ENCODE assay signal across 1 cellular context in the genomic region with DNA sequence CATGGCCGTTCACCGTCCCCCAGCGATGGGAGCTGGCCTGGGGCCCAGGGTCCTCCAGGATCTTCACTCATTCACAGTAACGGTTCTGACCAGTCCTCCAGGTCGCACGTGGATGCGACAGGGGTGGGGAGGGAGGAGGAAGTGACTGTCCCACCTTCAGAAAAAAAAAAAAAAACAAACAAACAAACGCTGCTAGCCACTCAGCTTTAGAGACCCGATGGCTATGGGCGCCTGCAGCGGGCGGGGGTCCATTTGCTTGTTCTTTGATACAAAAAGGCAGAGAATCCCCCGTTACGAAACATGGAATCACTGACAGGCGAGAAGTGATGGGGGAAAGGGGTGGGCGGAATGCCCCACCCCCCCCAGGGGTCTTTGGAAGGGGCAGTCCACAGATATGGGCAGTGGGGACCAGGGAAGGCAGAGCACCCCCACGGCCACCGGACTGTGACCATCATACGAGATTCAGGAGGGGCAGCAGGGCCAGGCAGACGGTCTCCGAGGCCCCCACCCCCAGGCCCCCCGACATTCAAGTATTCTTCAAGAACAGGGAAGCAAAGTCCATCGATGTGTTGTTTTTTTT.
TF ChIP-seq lines count a peak whose summit lies in the region.

No MANE protein-coding gene starts in this region.

TF ChIP-seq in HCT116, 20 proteins besides CTCF, POLR2A, EP300 and RAD21 (continued from another document):
- TF ChIP-seq, protein P1, sequence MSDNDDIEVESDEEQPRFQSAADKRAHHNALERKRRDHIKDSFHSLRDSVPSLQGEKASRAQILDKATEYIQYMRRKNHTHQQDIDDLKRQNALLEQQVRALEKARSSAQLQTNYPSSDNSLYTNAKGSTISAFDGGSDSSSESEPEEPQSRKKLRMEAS (IDR thresholded peaks at IDR 0.05) = no peak
- TF ChIP-seq SIN3A (IDR thresholded peaks at IDR 0.05; ENCODE audit: low read depth) (no peak; the same call in 1 of the 2 replicates), SRF (IDR thresholded peaks at IDR 0.05; ENCODE audit: low read depth) (no peak), CBX3 (IDR thresholded peaks at IDR 0.05; ENCODE audit: low read depth) (no peak), ZFX (IDR thresholded peaks at IDR 0.05) (no peak), CEBPB (IDR thresholded peaks at IDR 0.05; ENCODE audit: low read depth) (no peak), EGR1 (IDR thresholded peaks at IDR 0.05; ENCODE audit: low read depth) (no peak), EZH2phosphoT487 (IDR thresholded peaks at IDR 0.05; ENCODE audit: borderline replicate concordance) (no peak), ZNF274 (IDR thresholded peaks at IDR 0.05; ENCODE audit: low read depth, low read length) (no peak), EZH2 (IDR thresholded peaks at IDR 0.05) (no peak), SP1 (IDR thresholded peaks at IDR 0.05; ENCODE audit: low read depth) (no peak; the same call in 1 of the 2 replicates), ELF1 (IDR thresholded peaks at IDR 0.05; ENCODE audit: borderline replicate concordance, low read depth) (no peak), TCF7L2 (IDR thresholded peaks at IDR 0.05; ENCODE audit: borderline replicate concordance, extremely low read depth, insufficient read depth, insufficient read length) (no peak), YY1 (IDR thresholded peaks at IDR 0.05; ENCODE audit: extremely low read depth, insufficient replicate concordance, low read depth, low read length) (no peak)
- TF ChIP-seq, protein P2, sequence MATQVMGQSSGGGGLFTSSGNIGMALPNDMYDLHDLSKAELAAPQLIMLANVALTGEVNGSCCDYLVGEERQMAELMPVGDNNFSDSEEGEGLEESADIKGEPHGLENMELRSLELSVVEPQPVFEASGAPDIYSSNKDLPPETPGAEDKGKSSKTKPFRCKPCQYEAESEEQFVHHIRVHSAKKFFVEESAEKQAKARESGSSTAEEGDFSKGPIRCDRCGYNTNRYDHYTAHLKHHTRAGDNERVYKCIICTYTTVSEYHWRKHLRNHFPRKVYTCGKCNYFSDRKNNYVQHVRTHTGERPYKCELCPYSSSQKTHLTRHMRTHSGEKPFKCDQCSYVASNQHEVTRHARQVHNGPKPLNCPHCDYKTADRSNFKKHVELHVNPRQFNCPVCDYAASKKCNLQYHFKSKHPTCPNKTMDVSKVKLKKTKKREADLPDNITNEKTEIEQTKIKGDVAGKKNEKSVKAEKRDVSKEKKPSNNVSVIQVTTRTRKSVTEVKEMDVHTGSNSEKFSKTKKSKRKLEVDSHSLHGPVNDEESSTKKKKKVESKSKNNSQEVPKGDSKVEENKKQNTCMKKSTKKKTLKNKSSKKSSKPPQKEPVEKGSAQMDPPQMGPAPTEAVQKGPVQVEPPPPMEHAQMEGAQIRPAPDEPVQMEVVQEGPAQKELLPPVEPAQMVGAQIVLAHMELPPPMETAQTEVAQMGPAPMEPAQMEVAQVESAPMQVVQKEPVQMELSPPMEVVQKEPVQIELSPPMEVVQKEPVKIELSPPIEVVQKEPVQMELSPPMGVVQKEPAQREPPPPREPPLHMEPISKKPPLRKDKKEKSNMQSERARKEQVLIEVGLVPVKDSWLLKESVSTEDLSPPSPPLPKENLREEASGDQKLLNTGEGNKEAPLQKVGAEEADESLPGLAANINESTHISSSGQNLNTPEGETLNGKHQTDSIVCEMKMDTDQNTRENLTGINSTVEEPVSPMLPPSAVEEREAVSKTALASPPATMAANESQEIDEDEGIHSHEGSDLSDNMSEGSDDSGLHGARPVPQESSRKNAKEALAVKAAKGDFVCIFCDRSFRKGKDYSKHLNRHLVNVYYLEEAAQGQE (IDR thresholded peaks at IDR 0.05; ENCODE audit: low read depth) = no peak
- TF ChIP-seq, protein P3, sequence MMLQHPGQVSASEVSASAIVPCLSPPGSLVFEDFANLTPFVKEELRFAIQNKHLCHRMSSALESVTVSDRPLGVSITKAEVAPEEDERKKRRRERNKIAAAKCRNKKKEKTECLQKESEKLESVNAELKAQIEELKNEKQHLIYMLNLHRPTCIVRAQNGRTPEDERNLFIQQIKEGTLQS (IDR thresholded peaks at IDR 0.05) = no peak
TF ChIP-seq in HCT116: peak in this region for 0.
